Comparison of ENCODE assay signal across 17 cellular contexts in genomic region chr2:95342556-95343320, GRCh38. TPM values are rescaled to one million over a fixed set of nuclear protein-coding genes. Genes with fewer than 3 reads are reported as not detected.
DNase-seq lines count a peak whose midpoint lies in the region; ATAC-seq and TF ChIP-seq lines count a peak whose summit lies in the region.
"Had no signal": no experiment of that assay in that cellular context is flagged by ENCODE, and none has a peak within 500 bp of the region (broad histone marks: within the 10 kb centered on the region; RNA-seq: fewer than 3 reads in every experiment).

No MANE protein-coding gene starts in this region.

- peaks cover 14% of the 10 kb centered on the region for H3K4me1 ChIP-seq in Panc1 (ENCODE audit: control insufficient read depth, insufficient read depth, low read length)

- no peaks in the 10 kb centered on the region for H3K9me3 ChIP-seq in Panc1 (ENCODE audit: control insufficient read depth, insufficient read depth, low read depth, low read length)
- H3K9me3 ChIP-seq: BLaER1 had no signal

- BruUV-seq in Panc1 (replicated peaks; lab: Mats Ljungman, UMichigan) = no TSS peak

- intact Hi-C loops in Panc1 (cut with micrococcal nuclease; ENCODE audit: unreplicated experiment) (no loop called here), posterior vena cava (cut with DNase I) (no loop called here)

- peak; percentile 2 for DNase-seq in activated CD8-positive, alpha-beta memory T cell treated with anti-CD3 and anti-CD28 coated beads, Interleukin-2, amount 50 U/mL, for 4 hours
- DNase-seq in activated CD8-positive, alpha-beta memory T cell treated with anti-CD3 and anti-CD28 coated beads for 24 hours = no peak
- DNase-seq in Panc1 (ENCODE audit: low read depth, low spot score) (no peak), islet precursor cell (peak; percentile 37), posterior vena cava (ENCODE audit: low spot score) (peak; percentile 58), activated gamma-delta T cell (lab: John Stamatoyannopoulos, UW) (no peak), cerebellar cortex (ENCODE audit: low spot score) (no peak)
- DNase-seq: 8988T; CD8-positive, alpha-beta memory T cell; KBM-7; NCI-H1092 treated with DMSO at 0.1 percent for 48 hours; NCI-H1694; NCI-H345; NCI-H526 treated with DMSO at 0.1 percent for 48 hours had no signal

- in situ Hi-C loops in Panc1 (cut with HindIII; ENCODE audit: low pct_unique_long_range_greater_than_20kb, low sequenced_read_pairs) = no loop called here

- POLR2A ChIA-PET in Panc1 (lab: Charles Lee) = no interaction called here

- 0 out of 2 replicates have a peak overlapping the region, but pooled peaks have one; percentile 25 for H3K27ac ChIP-seq in Panc1 (ENCODE audit: low read length)
- H3K27ac ChIP-seq: BLaER1, HL-60 had no signal

- no peak overlapping the region for H3K4me3 ChIP-seq in Panc1 (ENCODE audit: low read depth in 2 of 2, low read length in 2 of 2)
- H3K4me3 ChIP-seq: BLaER1 had no signal

- TF ChIP-seq CTCF in Panc1 (IDR thresholded peaks at IDR 0.05) = no peak

- H3K36me3 ChIP-seq in Panc1 (ENCODE audit: control insufficient read depth, insufficient read depth, low read length) = no peaks in the 10 kb centered on the region
- H3K36me3 ChIP-seq: BLaER1 had no signal

- H3K27me3 ChIP-seq in Panc1 (ENCODE audit: control insufficient read depth, insufficient read depth, low read length) = no peaks in the 10 kb centered on the region

- ATAC-seq in Panc1 = no peak
- no peak for ATAC-seq in HG02610 (IDR thresholded peaks at IDR 0.05; ENCODE audit: unreplicated experiment)

- CTCF ChIA-PET in Panc1 (lab: Charles Lee) = no interaction called here

RNA-seq across cellular contexts. Expression of gene KCNIP3, which starts 45.6 kb away (rescaled TPM):
- total RNA-seq in Panc1 (2021; ENCODE audit: unreplicated experiment) = 17.5 TPM
- 8.8 TPM for polyA plus RNA-seq in Panc1 (2012; ENCODE audit: insufficient read length)
- total RNA-seq in posterior vena cava = 10 to 100 TPM; 10.5 to 17.9 TPM
- total RNA-seq: CD8-positive, alpha-beta memory T cell had no signal
- polyA plus RNA-seq: CD8-positive, alpha-beta memory T cell had no signal

RNA-seq across cellular contexts. Expression of gene FAHD2A, which starts 59.8 kb away (rescaled TPM):
- total RNA-seq in Panc1 (2021; ENCODE audit: unreplicated experiment) (17.2 TPM), posterior vena cava (10 to 100 TPM; 14.1 to 18.3 TPM)
- 13.1 TPM for polyA plus RNA-seq in Panc1 (2012; ENCODE audit: insufficient read length)

Comparison
In these comparisons a context has a peak if more than half of its experiments do, and no peak if none do; other contexts are left out.
1. DNase-seq: peak in activated CD8-positive, alpha-beta memory T cell treated with anti-CD3 and anti-CD28 coated beads, Interleukin-2, amount 50 U/mL, for 4 hours (single experiment), islet precursor cell (single experiment) and posterior vena cava (single experiment); none in activated CD8-positive, alpha-beta memory T cell treated with anti-CD3 and anti-CD28 coated beads for 24 hours (single experiment), Panc1 (single experiment), activated gamma-delta T cell (single experiment) and cerebellar cortex (single experiment).